Comparison of ENCODE assay signal across 19 cellular contexts in genomic region chr16:49015189-49015540, GRCh38.
A peak's percentile ranks its signal among the peaks of the same experiment; 100 is the strongest.
DNase-seq lines count a peak whose midpoint lies in the region; ATAC-seq and TF ChIP-seq lines count a peak whose summit lies in the region.
"Had no signal": no experiment of that assay in that cellular context is flagged by ENCODE, and none has a peak within 500 bp of the region (broad histone marks: within the 10 kb centered on the region; RNA-seq: fewer than 3 reads in every experiment).

No MANE protein-coding gene starts in this region.

- no peaks in the 10 kb centered on the region for H3K36me3 Mint-ChIP-seq in WTC11
- H3K36me3 Mint-ChIP-seq: CD8-positive, alpha-beta T cell; IgD-negative memory B cell had no signal

- WGBS in suprapubic skin = 27% methylated on average over 7 of the region's 7 CpGs

- no peaks in the 10 kb centered on the region; the same call in 1 of the 2 replicates for H3K27me3 ChIP-seq in H7 (ENCODE audit: control insufficient read depth, insufficient read depth, low read length)
- peaks cover 12% of the 10 kb centered on the region for H3K27me3 ChIP-seq in suprapubic skin
- H3K27me3 ChIP-seq: BLaER1 had no signal

- H3K9me3 ChIP-seq in suprapubic skin = no peaks in the 10 kb centered on the region
- H3K9me3 ChIP-seq: BLaER1 had no signal

- H3K27ac Mint-ChIP-seq in WTC11 = no peak overlapping the region
- H3K27ac Mint-ChIP-seq: CD8-positive, alpha-beta T cell; IgD-negative memory B cell had no signal

- peak; percentile 82 for DNase-seq in DMS 273 (lab: John Stamatoyannopoulos, UW; ENCODE audit: unreplicated experiment)
- DNase-seq in H7 = peak; percentile 68
- DNase-seq in WTC11 (ENCODE audit: low spot score) = no peak
- DNase-seq in islet precursor cell = peak; percentile 47
- DNase-seq in activated naive CD4-positive, alpha-beta T cell (lab: John Stamatoyannopoulos, UW) = no peak
- no peak for DNase-seq in stimulated activated CD4-positive, alpha-beta T cell treated with anti-CD3 and anti-CD28 coated beads, Interleukin-2, amount 100 ng/mL, for 24 hours
- DNase-seq in suprapubic skin (ENCODE audit: low spot score in 2 of 2) = no peak
- DNase-seq: CD8-positive, alpha-beta T cell; DMS79 treated with DMSO at 0.1 percent for 48 hours; HCEC 1CT; Karpas-422; NCI-H146; NCI-H2081 treated with DMSO at 0.1 percent for 48 hours; OCI-M1; SHP77 had no signal

- H3K4me3 ChIP-seq in H7 (ENCODE audit: insufficient read depth, low read depth, low read length) (no peak overlapping the region), suprapubic skin (no peak overlapping the region)
- H3K4me3 ChIP-seq: BLaER1, SK-N-MC had no signal

- H3K4me1 ChIP-seq in suprapubic skin = no peaks in the 10 kb centered on the region

- TF ChIP-seq CTCF in WTC11 (IDR thresholded peaks at IDR 0.05) (no peak), suprapubic skin (IDR thresholded peaks at IDR 0.05) (no peak)

- CTCF ChIA-PET in WTC11 (lab: Charles Lee) = interaction anchor here (1.1 to 1.6 kb wide), 2 partner anchors 334 to 338 kb away, joined by 4 to 8 read pairs; no protein-coding TSS in a partner anchor

- H3K36me3 ChIP-seq in H7 (replicated peaks; ENCODE audit: control insufficient read depth, insufficient read depth, low read length) (no peaks in the 10 kb centered on the region), suprapubic skin (no peaks in the 10 kb centered on the region)
- H3K36me3 ChIP-seq: BLaER1 had no signal

- no peak overlapping the region for H3K4me3 Mint-ChIP-seq in WTC11
- H3K4me3 Mint-ChIP-seq: CD8-positive, alpha-beta T cell; IgD-negative memory B cell had no signal

- H3K9me3 Mint-ChIP-seq in WTC11 = no peaks in the 10 kb centered on the region
- H3K9me3 Mint-ChIP-seq: CD8-positive, alpha-beta T cell had no signal

- TF ChIP-seq POLR2A in suprapubic skin (IDR thresholded peaks at IDR 0.05) = no peak

- no peaks in the 10 kb centered on the region; the same call in 1 of the 2 replicates for H3K27me3 Mint-ChIP-seq in WTC11 (ENCODE audit: low read depth)
- H3K27me3 Mint-ChIP-seq: IgD-negative memory B cell had no signal

- no peak overlapping the region for H3K27ac ChIP-seq in suprapubic skin
- H3K27ac ChIP-seq: BLaER1, SK-N-MC had no signal

- POLR2A ChIA-PET in WTC11 (lab: Charles Lee) = no interaction called here

- ATAC-seq in WTC11 = peak; percentile 58
- ATAC-seq in GM19397 (IDR thresholded peaks at IDR 0.05; ENCODE audit: unreplicated experiment) = no peak
- ATAC-seq: CD8-positive, alpha-beta T cell had no signal

- TF ChIP-seq EP300 in suprapubic skin (IDR thresholded peaks at IDR 0.05) = no peak

- H3K4me1 Mint-ChIP-seq in WTC11 = peaks cover 27% of the 10 kb centered on the region
- H3K4me1 Mint-ChIP-seq: IgD-negative memory B cell had no signal

TF ChIP-seq in WTC11, 78 proteins besides CTCF, POLR2A, EP300 and RAD21:
- no peak for TF ChIP-seq ATF1 (CRISPR knock-in tag; IDR thresholded peaks at IDR 0.05)
- TF ChIP-seq, protein P1, sequence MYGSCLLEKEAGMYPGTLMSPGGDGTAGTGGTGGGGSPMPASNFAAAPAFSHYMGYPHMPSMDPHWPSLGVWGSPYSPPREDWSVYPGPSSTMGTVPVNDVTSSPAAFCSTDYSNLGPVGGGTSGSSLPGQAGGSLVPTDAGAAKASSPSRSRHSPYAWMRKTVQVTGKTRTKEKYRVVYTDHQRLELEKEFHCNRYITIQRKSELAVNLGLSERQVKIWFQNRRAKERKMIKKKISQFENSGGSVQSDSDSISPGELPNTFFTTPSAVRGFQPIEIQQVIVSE (CRISPR knock-in tag; IDR thresholded peaks at IDR 0.05; ENCODE audit: borderline replicate concordance) = no peak
- TF ChIP-seq TEAD1 (CRISPR knock-in tag; IDR thresholded peaks at IDR 0.05) = no peak
- TF ChIP-seq, protein P2, sequence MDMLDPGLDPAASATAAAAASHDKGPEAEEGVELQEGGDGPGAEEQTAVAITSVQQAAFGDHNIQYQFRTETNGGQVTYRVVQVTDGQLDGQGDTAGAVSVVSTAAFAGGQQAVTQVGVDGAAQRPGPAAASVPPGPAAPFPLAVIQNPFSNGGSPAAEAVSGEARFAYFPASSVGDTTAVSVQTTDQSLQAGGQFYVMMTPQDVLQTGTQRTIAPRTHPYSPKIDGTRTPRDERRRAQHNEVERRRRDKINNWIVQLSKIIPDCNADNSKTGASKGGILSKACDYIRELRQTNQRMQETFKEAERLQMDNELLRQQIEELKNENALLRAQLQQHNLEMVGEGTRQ (CRISPR knock-in tag; IDR thresholded peaks at IDR 0.05) = no peak
TF ChIP-seq in WTC11: peak in this region for 0.

Comparison
In these comparisons a context has a peak if more than half of its experiments do, and no peak if none do; other contexts are left out.
1. DNase-seq: peak in DMS 273 (single experiment), H7 (single experiment) and islet precursor cell (single experiment); none in WTC11 (single experiment), activated naive CD4-positive, alpha-beta T cell (0 of 4), stimulated activated CD4-positive, alpha-beta T cell treated with anti-CD3 and anti-CD28 coated beads, Interleukin-2, amount 100 ng/mL, for 24 hours (0 of 2) and suprapubic skin (0 of 2).